ENCODE assay signal across 23 cellular contexts in the genomic region with DNA sequence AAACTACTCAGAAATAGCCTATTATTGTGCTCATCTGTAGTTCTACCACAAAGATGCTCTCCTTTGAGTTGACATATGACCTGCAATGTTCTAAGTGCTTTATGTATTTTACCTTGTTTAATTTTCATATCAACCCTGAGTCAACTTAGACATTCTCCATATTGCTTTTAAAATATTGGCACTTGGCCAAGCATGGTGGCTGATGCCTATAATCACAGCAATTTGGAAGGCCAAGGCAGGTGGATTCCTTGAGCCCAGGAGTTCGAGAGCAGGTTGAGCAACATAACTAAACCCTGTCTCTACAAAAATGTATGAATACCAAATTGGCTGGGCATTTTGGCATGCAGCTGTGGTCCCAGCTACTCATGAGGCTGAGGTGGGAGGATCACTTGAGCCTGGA. TPM values are rescaled to one million over a fixed set of nuclear protein-coding genes. Genes with fewer than 3 reads are reported as not detected.
A peak's percentile ranks its signal among the peaks of the same experiment; 100 is the strongest.
DNase-seq lines count a peak whose midpoint lies in the region; ATAC-seq and TF ChIP-seq lines count a peak whose summit lies in the region.
"Had no signal": no experiment of that assay in that cellular context is flagged by ENCODE, and none has a peak within 500 bp of the region (broad histone marks: within the 10 kb centered on the region; RNA-seq: fewer than 3 reads in every experiment).

No MANE protein-coding gene starts in this region.

- CTCF ChIA-PET in activated CD4-positive, alpha-beta T cell treated with anti-CD3 and anti-CD28 coated beads for 36 hours (lab: Charles Lee) = no interaction called here
- CTCF ChIA-PET in PC-3 (lab: Charles Lee) = no interaction called here

- H3K4me3 Mint-ChIP-seq in activated CD4-positive, alpha-beta T cell treated with anti-CD3 and anti-CD28 coated beads for 36 hours = no peak overlapping the region
- no peak overlapping the region for H3K4me3 Mint-ChIP-seq in activated T-helper 1 cell treated with anti-CD3 and anti-CD28 coated beads, Interleukin-12 subunit alpha, Interleukin-12 subunit beta, Interleukin-2, Interleukin-4 antibody, amounts not matched to agents 30 ng/mL and 10 ng/mL and 1 ng/mL, durations not matched to agents 14 hours and 24 hours and 36 hours

- no peaks in the 10 kb centered on the region for H3K79me2 ChIP-seq in PC-3 (ENCODE audit: low read length)

- H2AFZ ChIP-seq in PC-3 (ENCODE audit: low read length) = no peak overlapping the region

- H3K4me1 ChIP-seq in PC-3 (ENCODE audit: insufficient read depth, low read length) = peaks cover 13% of the 10 kb centered on the region
- H3K4me1 ChIP-seq: SJSA1 had no signal

- no peak overlapping the region for H3K27ac Mint-ChIP-seq in activated CD4-positive, alpha-beta T cell treated with anti-CD3 and anti-CD28 coated beads for 36 hours
- no peak overlapping the region for H3K27ac Mint-ChIP-seq in activated T-helper 1 cell treated with anti-CD3 and anti-CD28 coated beads, Interleukin-12 subunit alpha, Interleukin-12 subunit beta, Interleukin-2, Interleukin-4 antibody, amounts not matched to agents 30 ng/mL and 10 ng/mL and 1 ng/mL, durations not matched to agents 14 hours and 24 hours and 36 hours

- POLR2A ChIA-PET in activated CD4-positive, alpha-beta T cell treated with anti-CD3 and anti-CD28 coated beads for 36 hours (lab: Charles Lee) = no interaction called here
- POLR2A ChIA-PET in PC-3 (lab: Charles Lee; ENCODE audit: unreplicated experiment) = no interaction called here

- intact Hi-C loops in activated CD4-positive, alpha-beta T cell treated with anti-CD3 and anti-CD28 coated beads for 36 hours (cut with DNase I, micrococcal nuclease) = no loop called here
- intact Hi-C loops in PC-3 (cut with micrococcal nuclease) = no loop called here
- intact Hi-C loops in activated T-helper 1 cell treated with anti-CD3 and anti-CD28 coated beads, Interleukin-12 subunit alpha, Interleukin-12 subunit beta, Interleukin-2, Interleukin-4 antibody, amounts not matched to agents 30 ng/mL and 10 ng/mL and 1 ng/mL, durations not matched to agents 14 hours and 24 hours and 36 hours (cut with micrococcal nuclease) = no loop called here

- H3K36me3 Mint-ChIP-seq in activated CD4-positive, alpha-beta T cell treated with anti-CD3 and anti-CD28 coated beads for 36 hours (ENCODE audit: low read depth) = no peaks in the 10 kb centered on the region
- H3K36me3 Mint-ChIP-seq in activated T-helper 1 cell treated with anti-CD3 and anti-CD28 coated beads, Interleukin-12 subunit alpha, Interleukin-12 subunit beta, Interleukin-2, Interleukin-4 antibody, amounts not matched to agents 30 ng/mL and 10 ng/mL and 1 ng/mL, durations not matched to agents 14 hours and 24 hours and 36 hours (ENCODE audit: low read depth) = no peaks in the 10 kb centered on the region

- TF ChIP-seq CTCF in PC-3 (conservative IDR thresholded peaks at IDR 0.05; ENCODE audit: low read depth, low read length) = no peak

- H4K20me1 ChIP-seq in PC-3 (ENCODE audit: low read length) = no peaks in the 10 kb centered on the region

- no peaks in the 10 kb centered on the region for H3K27me3 Mint-ChIP-seq in activated CD4-positive, alpha-beta T cell treated with anti-CD3 and anti-CD28 coated beads for 36 hours
- H3K27me3 Mint-ChIP-seq in activated T-helper 1 cell treated with anti-CD3 and anti-CD28 coated beads, Interleukin-12 subunit alpha, Interleukin-12 subunit beta, Interleukin-2, Interleukin-4 antibody, amounts not matched to agents 30 ng/mL and 10 ng/mL and 1 ng/mL, durations not matched to agents 14 hours and 24 hours and 36 hours (ENCODE audit: insufficient read depth) = no peaks in the 10 kb centered on the region

- peaks cover 5% of the 10 kb centered on the region for H3F3A ChIP-seq in PC-3 (ENCODE audit: low read length, unreplicated experiment)

- no peak for ATAC-seq in activated CD4-positive, alpha-beta T cell treated with anti-CD3 and anti-CD28 coated beads for 36 hours
- ATAC-seq in PC-3 (peak; percentile 35; the same call in 1 of the 2 replicates), HG02763 (IDR thresholded peaks at IDR 0.05; ENCODE audit: unreplicated experiment) (no peak)

- no peak overlapping the region for H3K9ac ChIP-seq in PC-3 (ENCODE audit: low read length)

- no peak overlapping the region for H3K27ac ChIP-seq in PC-3 (ENCODE audit: low read length)
- H3K27ac ChIP-seq: SJSA1 had no signal

- H3K4me1 Mint-ChIP-seq in activated CD4-positive, alpha-beta T cell treated with anti-CD3 and anti-CD28 coated beads for 36 hours = no peaks in the 10 kb centered on the region
- no peaks in the 10 kb centered on the region for H3K4me1 Mint-ChIP-seq in activated T-helper 1 cell treated with anti-CD3 and anti-CD28 coated beads, Interleukin-12 subunit alpha, Interleukin-12 subunit beta, Interleukin-2, Interleukin-4 antibody, amounts not matched to agents 30 ng/mL and 10 ng/mL and 1 ng/mL, durations not matched to agents 14 hours and 24 hours and 36 hours (ENCODE audit: low read depth)

- no peak overlapping the region for H3K4me3 ChIP-seq in PC-3 (ENCODE audit: low read length)
- H3K4me3 ChIP-seq: SJSA1 had no signal

- H3K36me3 ChIP-seq in PC-3 (ENCODE audit: low read depth, low read length) = no peaks in the 10 kb centered on the region
- H3K36me3 ChIP-seq: SJSA1 had no signal

- peak; percentile 15 for DNase-seq in DMS53 (lab: John Stamatoyannopoulos, UW)
- DNase-seq in DMS53 treated with DMSO at 0.1 percent for 48 hours (lab: John Stamatoyannopoulos, UW; ENCODE audit: unreplicated experiment) = no peak
- peak; percentile 5 for DNase-seq in activated CD4-positive, alpha-beta T cell treated with anti-CD3 and anti-CD28 coated beads for 36 hours
- DNase-seq in activated CD4-positive, alpha-beta T cell treated with anti-CD3 and anti-CD28 coated beads for 4 hours = no peak
- peak; percentile 69 for DNase-seq in PC-3
- no peak for DNase-seq in activated T-helper 1 cell treated with anti-CD3 and anti-CD28 coated beads, Interleukin-12 subunit alpha, Interleukin-12 subunit beta, Interleukin-2, Interleukin-4 antibody, amounts not matched to agents 30 ng/mL and 10 ng/mL and 1 ng/mL, durations not matched to agents 14 hours and 24 hours and 36 hours (ENCODE audit: low spot score)
- DNase-seq: 8988T, ACHN, Calu3, H7, IMR-90, Karpas-422, MV-4-11, NCI-H1105, NCI-H1436 treated with DMSO at 0.1 percent for 48 hours, NCI-H187 treated with DMSO at 0.1 percent for 48 hours, NCI-H510A treated with DMSO at 0.1 percent for 48 hours, NCI-H774, Right ventricle myocardium superior, RPMI8226, T-helper 1 cell had no signal

- BruUV-seq in PC-3 (replicated peaks; lab: Mats Ljungman, UMichigan) = no TSS peak

- no peaks in the 10 kb centered on the region for H3K27me3 ChIP-seq in PC-3 (ENCODE audit: low read length)
- H3K27me3 ChIP-seq: SJSA1 had no signal

- H3K4me2 ChIP-seq in PC-3 (ENCODE audit: low read length) = no peak overlapping the region

- no peaks in the 10 kb centered on the region for H3K9me2 ChIP-seq in PC-3 (replicated peaks; ENCODE audit: low read length)

- H3K9me3 ChIP-seq in PC-3 (ENCODE audit: low read length) = no peaks in the 10 kb centered on the region
- H3K9me3 ChIP-seq: SJSA1 had no signal

- peaks cover 3% of the 10 kb centered on the region for H3K9me3 Mint-ChIP-seq in activated CD4-positive, alpha-beta T cell treated with anti-CD3 and anti-CD28 coated beads for 36 hours (ENCODE audit: low read depth)
- H3K9me3 Mint-ChIP-seq in activated T-helper 1 cell treated with anti-CD3 and anti-CD28 coated beads, Interleukin-12 subunit alpha, Interleukin-12 subunit beta, Interleukin-2, Interleukin-4 antibody, amounts not matched to agents 30 ng/mL and 10 ng/mL and 1 ng/mL, durations not matched to agents 14 hours and 24 hours and 36 hours = no peaks in the 10 kb centered on the region

RNA-seq across cellular contexts. Expression of gene PRKG1, which starts 50.6 kb away (rescaled TPM):
- not detected for total RNA-seq in activated CD4-positive, alpha-beta T cell treated with anti-CD3 and anti-CD28 coated beads for 36 hours
- 6.3 and 7.4 TPM in 2 replicates for total RNA-seq in PC-3 (2014; rRNA removed)
- not detected in 2 replicates for total RNA-seq in activated T-helper 1 cell treated with anti-CD3 and anti-CD28 coated beads, Interleukin-12 subunit alpha, Interleukin-12 subunit beta, Interleukin-2, Interleukin-4 antibody, amounts not matched to agents 30 ng/mL and 10 ng/mL and 1 ng/mL, durations not matched to agents 14 hours and 24 hours and 36 hours
- total RNA-seq: SJSA1 had no signal

Comparison
In these comparisons a context has a peak if more than half of its experiments do, and no peak if none do; other contexts are left out.
1. DNase-seq: peak in DMS53 (single experiment), activated CD4-positive, alpha-beta T cell treated with anti-CD3 and anti-CD28 coated beads for 36 hours (single experiment) and PC-3 (single experiment); none in DMS53 treated with DMSO at 0.1 percent for 48 hours (single experiment), activated CD4-positive, alpha-beta T cell treated with anti-CD3 and anti-CD28 coated beads for 4 hours (0 of 2) and activated T-helper 1 cell treated with anti-CD3 and anti-CD28 coated beads, Interleukin-12 subunit alpha, Interleukin-12 subunit beta, Interleukin-2, Interleukin-4 antibody, amounts not matched to agents 30 ng/mL and 10 ng/mL and 1 ng/mL, durations not matched to agents 14 hours and 24 hours and 36 hours (single experiment).